8 cellular contexts compared by ENCODE assay signal in genomic region chr15:74540761-74541493, GRCh38. TPM values are rescaled to one million over a fixed set of nuclear protein-coding genes. Genes with fewer than 3 reads are reported as not detected.
DNase-seq lines count a peak whose midpoint lies in the region; ATAC-seq, FAIRE-seq and TF ChIP-seq lines count a peak whose summit lies in the region.

A gene with protein sequence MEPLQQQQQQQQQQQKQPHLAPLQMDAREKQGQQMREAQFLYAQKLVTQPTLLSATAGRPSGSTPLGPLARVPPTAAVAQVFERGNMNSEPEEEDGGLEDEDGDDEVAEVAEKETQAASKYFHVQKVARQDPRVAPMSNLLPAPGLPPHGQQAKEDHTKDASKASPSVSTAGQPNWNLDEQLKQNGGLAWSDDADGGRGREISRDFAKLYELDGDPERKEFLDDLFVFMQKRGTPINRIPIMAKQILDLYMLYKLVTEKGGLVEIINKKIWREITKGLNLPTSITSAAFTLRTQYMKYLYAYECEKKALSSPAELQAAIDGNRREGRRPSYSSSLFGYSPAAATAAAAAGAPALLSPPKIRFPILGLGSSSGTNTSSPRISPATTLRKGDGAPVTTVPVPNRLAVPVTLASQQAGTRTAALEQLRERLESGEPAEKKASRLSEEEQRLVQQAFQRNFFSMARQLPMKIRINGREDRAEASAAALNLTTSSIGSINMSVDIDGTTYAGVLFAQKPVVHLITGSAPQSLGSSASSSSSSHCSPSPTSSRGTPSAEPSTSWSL (plus strand): TSS chr15:74541220. CDS start chr15:74543937, 2,717 bp downstream.

- H3K79me2 ChIP-seq in astrocyte (ENCODE audit: insufficient read depth, low read length) = peaks cover 12% of the 10 kb centered on the region
- H3K79me2 ChIP-seq in hepatocyte = peaks cover 48% of the 10 kb centered on the region

- H3K27me3 Mint-ChIP-seq in astrocyte (ENCODE audit: low read depth, unreplicated experiment) = peaks cover 9% of the 10 kb centered on the region

- no peaks in the 10 kb centered on the region for H3K9me3 ChIP-seq in astrocyte (ENCODE audit: insufficient read depth, low read depth, low read length)
- no peaks in the 10 kb centered on the region for H3K9me3 ChIP-seq in hepatocyte (ENCODE audit: low read depth)
- H3K9me3 ChIP-seq in aorta (ENCODE audit: control insufficient read depth, low read length) = no peaks in the 10 kb centered on the region

- H3K4me2 ChIP-seq in astrocyte (ENCODE audit: low read length) (peak within 1 kb of the TSS; percentile 94), hepatocyte (peak within 1 kb of the TSS; percentile 94)

- H3K9me3 Mint-ChIP-seq in astrocyte (ENCODE audit: unreplicated experiment) = no peaks in the 10 kb centered on the region

- peaks cover 4% of the 10 kb centered on the region for H3K36me3 Mint-ChIP-seq in astrocyte (ENCODE audit: low read depth, unreplicated experiment)

- H3K36me3 ChIP-seq in astrocyte (ENCODE audit: insufficient read depth, low read length) (peaks cover 4% of the 10 kb centered on the region), hepatocyte (replicated peaks; ENCODE audit: insufficient read depth, low read depth) (no peaks in the 10 kb centered on the region), rectal smooth muscle tissue (ENCODE audit: control insufficient read depth, insufficient read depth, low read length) (peaks cover 2% of the 10 kb centered on the region), aorta (ENCODE audit: control insufficient read depth in 1 of 2, insufficient read depth in 2 of 2, low read length in 1 of 2) (peaks cover 0 to 2% of the 10 kb centered on the region in 2 donors)

- peak; percentile 68 for ATAC-seq in GM18517 (IDR thresholded peaks at IDR 0.05; ENCODE audit: unreplicated experiment)
- peak; percentile 88 for ATAC-seq in HG03025 (IDR thresholded peaks at IDR 0.05; ENCODE audit: low FRiP score, unreplicated experiment)
- ATAC-seq in aorta (ENCODE audit: low FRiP score) = peak; percentile 97

- H3K4me1 Mint-ChIP-seq in astrocyte (ENCODE audit: low read depth, unreplicated experiment) = peaks cover 23% of the 10 kb centered on the region

- H3K9ac ChIP-seq in astrocyte (ENCODE audit: low read length) (peak within 1 kb of the TSS; percentile 92), rectal smooth muscle tissue (ENCODE audit: low read length) (peak within 1 kb of the TSS; percentile 89)

- H3K4me3 ChIP-seq in astrocyte (ENCODE audit: insufficient read depth, low read depth, low read length) = peak within 1 kb of the TSS; percentile 91
- peak within 1 kb of the TSS; percentile 85 for H3K4me3 ChIP-seq in hepatocyte
- peak within 1 kb of the TSS; percentile 98 for H3K4me3 ChIP-seq in rectal smooth muscle tissue (ENCODE audit: low read length)
- peak within 1 kb of the TSS; percentile 88 to 90 for H3K4me3 ChIP-seq in aorta (ENCODE audit: low read length in 2 of 2)

- H3K4me1 ChIP-seq in astrocyte (ENCODE audit: insufficient read depth, low read length) = peaks cover 14% of the 10 kb centered on the region
- H3K4me1 ChIP-seq in hepatocyte (ENCODE audit: insufficient read depth) = peaks cover 17% of the 10 kb centered on the region
- H3K4me1 ChIP-seq in rectal smooth muscle tissue (ENCODE audit: control insufficient read depth, insufficient read depth, low read length) = peaks cover 17% of the 10 kb centered on the region
- H3K4me1 ChIP-seq in aorta (ENCODE audit: control insufficient read depth in 1 of 2, insufficient read depth in 2 of 2, low read length in 2 of 2) = no peaks in the 10 kb centered on the region

- no peaks in the 10 kb centered on the region for H3K9me2 ChIP-seq in hepatocyte (replicated peaks; ENCODE audit: insufficient read depth)

- H3K4me3 Mint-ChIP-seq in astrocyte (ENCODE audit: unreplicated experiment) = peak within 1 kb of the TSS; percentile 96

- H3K27ac ChIP-seq in astrocyte (ENCODE audit: low read depth, low read length) (peak within 1 kb of the TSS; percentile 83), hepatocyte (peak within 1 kb of the TSS; percentile 89), rectal smooth muscle tissue (ENCODE audit: low read depth, low read length) (peak within 1 kb of the TSS; percentile 56), aorta (ENCODE audit: low read depth in 1 of 2, low read length in 2 of 2) (peak within 1 kb of the TSS in 1 of 2 donors; percentile 19)

- peak; percentile 98 for DNase-seq in NCI-H2081 (lab: John Stamatoyannopoulos, UW)
- DNase-seq in T-helper 22 cell (ENCODE audit: low read depth) = peak; percentile 95
- DNase-seq in astrocyte (ENCODE audit: low read depth) = peak; percentile 97
- peak; percentile 99 for DNase-seq in hepatocyte (ENCODE audit: low spot score)
- DNase-seq in aorta = peak; percentile 98 to 99

- H3K27me3 ChIP-seq in astrocyte (ENCODE audit: insufficient read depth, low read length) (no peaks in the 10 kb centered on the region), hepatocyte (no peaks in the 10 kb centered on the region), rectal smooth muscle tissue (ENCODE audit: control insufficient read depth, insufficient read depth, low read length) (no peaks in the 10 kb centered on the region), aorta (ENCODE audit: control insufficient read depth in 1 of 2, insufficient read depth in 2 of 2, low read length in 1 of 2) (no peaks in the 10 kb centered on the region)

- WGBS in hepatocyte (ENCODE audit: low lambda C conversion rate, missing lambda C conversion rate) = under 1% methylated on average over 43 of the region's 73 CpGs
- 0% methylated on average over 51 to 73 of the region's 73 CpGs for WGBS in aorta, 2 donors

- no peak for TF ChIP-seq CTCF in astrocyte (IDR thresholded peaks at IDR 0.05; ENCODE audit: insufficient read depth, low read depth, low read length)
- no peak for TF ChIP-seq CTCF in hepatocyte (IDR thresholded peaks at IDR 0.05; ENCODE audit: poor library complexity)

- intact Hi-C loops in aorta (cut with DNase I) = loop anchor here (2.0 to 5.0 kb wide), 2 partner anchors 74 to 76 kb away; partner anchors contain the start of gene CLK3 (in 2 of the 2)

- no peak for FAIRE-seq in astrocyte (lab: Jason Lieb, UNC)

- peak within 1 kb of the TSS; percentile 82 for H3K27ac Mint-ChIP-seq in astrocyte (ENCODE audit: unreplicated experiment)

- H4K20me1 ChIP-seq in astrocyte (ENCODE audit: insufficient read depth, low read length) = peaks cover 35% of the 10 kb centered on the region
- peaks cover 29% of the 10 kb centered on the region for H4K20me1 ChIP-seq in hepatocyte (ENCODE audit: insufficient read depth, poor library complexity, severe bottlenecking)

- H2AFZ ChIP-seq in astrocyte (ENCODE audit: low read depth, low read length) (peak within 1 kb of the TSS; percentile 81), hepatocyte (peak within 1 kb of the TSS; percentile 74)

RNA-seq across cellular contexts. Expression of the gene that starts here (rescaled TPM):
- 11.9 and 18.5 TPM in 2 replicates for total RNA-seq in astrocyte
- total RNA-seq in hepatocyte = 13.2 and 19.7 TPM in 2 replicates
- polyA plus RNA-seq in hepatocyte = 15.7 and 19.8 TPM in 2 replicates
- 10 to 100 TPM; 10.9 to 11.7 TPM for total RNA-seq in aorta
- 1 to 10 TPM; 1.8 to 4.8 TPM for polyA plus RNA-seq in aorta
